In the genomic region with DNA sequence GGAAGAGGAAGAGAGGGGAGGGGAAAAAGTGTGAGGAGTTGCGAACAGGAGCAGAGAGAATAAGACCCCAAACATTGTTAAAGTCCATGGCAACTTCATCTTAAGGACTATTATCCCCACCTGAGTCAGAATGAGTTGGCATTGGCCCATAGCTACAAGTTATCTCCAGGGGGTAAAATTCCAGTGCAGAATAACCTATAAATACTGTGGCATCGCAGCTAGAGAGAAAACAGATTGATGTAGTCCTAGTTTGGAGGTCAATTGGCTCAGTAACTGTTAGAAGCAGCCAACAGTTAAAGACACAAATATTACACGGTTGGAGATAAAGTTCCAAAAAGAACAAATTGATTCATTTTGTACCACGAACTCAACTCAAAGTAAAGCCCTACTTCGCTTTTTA, we compare ENCODE assay signal across 1 cellular context.
TF ChIP-seq lines count a peak whose summit lies in the region.

No MANE protein-coding gene starts in this region.

TF ChIP-seq in IMR-90, 13 proteins besides CTCF, POLR2A, EP300 and RAD21:
- TF ChIP-seq MXI1 (IDR thresholded peaks at IDR 0.05; ENCODE audit: borderline replicate concordance, low read depth, low read length): no peak
TF ChIP-seq in IMR-90: peak in this region for 0.
